ENCODE assay signal across 1 cellular context in the genomic region with DNA sequence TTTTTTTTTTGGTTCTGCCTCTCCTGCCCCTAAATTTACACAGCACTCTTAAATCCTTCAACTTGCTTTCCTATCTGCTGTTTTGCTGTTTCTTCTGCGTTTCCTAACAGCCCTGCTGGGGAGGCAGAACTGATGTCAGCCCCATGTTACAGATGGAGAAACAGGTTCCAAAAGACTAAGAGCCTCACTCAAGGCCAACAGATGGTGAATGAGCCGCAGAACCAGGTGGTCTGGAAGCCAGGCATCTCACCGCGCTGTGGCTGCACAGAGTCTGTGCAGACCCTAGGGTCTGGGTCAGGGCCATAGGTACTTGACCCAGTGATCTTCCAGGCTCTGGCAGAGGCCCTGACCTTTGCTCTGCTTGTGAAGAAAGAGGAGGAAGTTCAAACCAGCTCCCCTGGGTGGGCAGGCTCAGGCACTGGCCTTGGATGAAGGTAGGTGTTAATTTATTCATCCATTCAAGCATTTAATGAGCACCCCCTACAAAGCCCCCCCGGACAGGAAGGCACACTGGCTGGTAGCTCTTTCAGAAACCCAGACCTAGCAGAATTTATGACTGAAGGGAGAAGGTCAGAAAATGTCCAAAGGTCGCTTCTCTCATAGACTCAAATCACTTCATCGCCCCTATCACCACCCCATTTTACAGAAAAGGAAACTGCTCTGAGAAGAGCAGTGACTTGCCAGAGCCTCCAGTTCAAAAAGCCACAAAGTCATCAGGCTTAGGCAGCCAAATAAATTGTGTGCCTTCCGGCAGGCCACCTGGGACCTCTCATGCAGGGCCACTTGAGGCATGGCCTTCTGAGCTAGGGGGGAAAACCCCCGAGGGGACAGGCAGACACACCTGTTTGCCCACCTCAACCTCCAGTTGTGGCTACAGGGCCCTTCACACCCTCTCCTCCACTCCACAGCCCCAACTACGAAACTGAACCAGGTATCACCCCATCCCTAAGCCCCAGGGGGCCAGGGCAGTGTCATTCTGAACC.
TF ChIP-seq lines count a peak whose summit lies in the region.

No MANE protein-coding gene starts in this region.

TF ChIP-seq in HepG2, 621 proteins besides CTCF, POLR2A, EP300 and RAD21 (continued from another document and continues in another):
- TF ChIP-seq ZBTB40 (IDR thresholded peaks at IDR 0.05) = no peak
- TF ChIP-seq ZBTB40 (CRISPR knock-in tag; IDR thresholded peaks at IDR 0.05) = peak; percentile 31; the same call in 1 of the 2 replicates
- TF ChIP-seq ZNF7 (CRISPR knock-in tag; IDR thresholded peaks at IDR 0.05) = no peak
- no peak for TF ChIP-seq ZBTB34 (CRISPR knock-in tag; IDR thresholded peaks at IDR 0.05)
- TF ChIP-seq PRDM4 (CRISPR knock-in tag; IDR thresholded peaks at IDR 0.05; ENCODE audit: borderline replicate concordance) = no peak
- no peak for TF ChIP-seq ZNF839 (CRISPR knock-in tag; IDR thresholded peaks at IDR 0.05; ENCODE audit: borderline replicate concordance)
- peak; percentile 27; the same call in 1 of the 2 replicates for TF ChIP-seq ELF1 (CRISPR knock-in tag; IDR thresholded peaks at IDR 0.05)
- no peak for TF ChIP-seq IKZF4 (CRISPR knock-in tag; IDR thresholded peaks at IDR 0.05; ENCODE audit: borderline replicate concordance, low read depth, not compliant biosample characterization)
- no peak for TF ChIP-seq ATF7 (IDR thresholded peaks at IDR 0.05)
- no peak for TF ChIP-seq ATF7 (CRISPR knock-in tag; IDR thresholded peaks at IDR 0.05)
- TF ChIP-seq AFF4 (CRISPR knock-in tag; IDR thresholded peaks at IDR 0.05) = peak; percentile 54; the same call in 1 of the 2 replicates
- no peak; the same call in 1 of the 2 replicates for TF ChIP-seq SIX1 (CRISPR knock-in tag; IDR thresholded peaks at IDR 0.05; ENCODE audit: borderline replicate concordance)
- 0 out of 2 replicates have a peak, but pooled peaks have one; percentile 6 for TF ChIP-seq ZFP37 (CRISPR knock-in tag; IDR thresholded peaks at IDR 0.05; ENCODE audit: borderline replicate concordance)
- TF ChIP-seq KDM1A (CRISPR knock-in tag; IDR thresholded peaks at IDR 0.05) = 0 out of 2 replicates have a peak, but pooled peaks have one; percentile 37
- TF ChIP-seq, protein P1, sequence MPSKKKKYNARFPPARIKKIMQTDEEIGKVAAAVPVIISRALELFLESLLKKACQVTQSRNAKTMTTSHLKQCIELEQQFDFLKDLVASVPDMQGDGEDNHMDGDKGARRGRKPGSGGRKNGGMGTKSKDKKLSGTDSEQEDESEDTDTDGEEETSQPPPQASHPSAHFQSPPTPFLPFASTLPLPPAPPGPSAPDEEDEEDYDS (CRISPR knock-in tag; IDR thresholded peaks at IDR 0.05) = peak; percentile 19; the same call in 1 of the 2 replicates
- TF ChIP-seq DMAP1 (CRISPR knock-in tag; IDR thresholded peaks at IDR 0.05) = peak; percentile 20; the same call in 1 of the 2 replicates
- peak; percentile 92; the same call in 1 of the 2 replicates for TF ChIP-seq ZNF703 (CRISPR knock-in tag; IDR thresholded peaks at IDR 0.05; ENCODE audit: borderline replicate concordance)
- TF ChIP-seq ZNF558 (CRISPR knock-in tag; IDR thresholded peaks at IDR 0.05; ENCODE audit: borderline replicate concordance) = no peak
- no peak for TF ChIP-seq HOXA9 (CRISPR knock-in tag; IDR thresholded peaks at IDR 0.05; ENCODE audit: borderline replicate concordance)
- TF ChIP-seq CHD2 (IDR thresholded peaks at IDR 0.05; ENCODE audit: low read depth, low read length) = no peak
- 0 out of 2 replicates have a peak, but pooled peaks have one; percentile 19 for TF ChIP-seq ZNF766 (CRISPR knock-in tag; IDR thresholded peaks at IDR 0.05; ENCODE audit: borderline replicate concordance)
- TF ChIP-seq HDAC1 (CRISPR knock-in tag; IDR thresholded peaks at IDR 0.05) = peak; percentile 55
- peak; percentile 52 for TF ChIP-seq PITX1 (CRISPR knock-in tag; IDR thresholded peaks at IDR 0.05)
- TF ChIP-seq, protein P2, sequence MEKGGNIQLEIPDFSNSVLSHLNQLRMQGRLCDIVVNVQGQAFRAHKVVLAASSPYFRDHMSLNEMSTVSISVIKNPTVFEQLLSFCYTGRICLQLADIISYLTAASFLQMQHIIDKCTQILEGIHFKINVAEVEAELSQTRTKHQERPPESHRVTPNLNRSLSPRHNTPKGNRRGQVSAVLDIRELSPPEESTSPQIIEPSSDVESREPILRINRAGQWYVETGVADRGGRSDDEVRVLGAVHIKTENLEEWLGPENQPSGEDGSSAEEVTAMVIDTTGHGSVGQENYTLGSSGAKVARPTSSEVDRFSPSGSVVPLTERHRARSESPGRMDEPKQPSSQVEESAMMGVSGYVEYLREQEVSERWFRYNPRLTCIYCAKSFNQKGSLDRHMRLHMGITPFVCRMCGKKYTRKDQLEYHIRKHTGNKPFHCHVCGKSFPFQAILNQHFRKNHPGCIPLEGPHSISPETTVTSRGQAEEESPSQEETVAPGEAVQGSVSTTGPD (CRISPR knock-in tag; IDR thresholded peaks at IDR 0.05) = no peak
- TF ChIP-seq GATA4 (IDR thresholded peaks at IDR 0.05; ENCODE audit: borderline replicate concordance, low read depth) = no peak; the same call in 1 of the 2 replicates
- no peak for TF ChIP-seq MATR3 (CRISPR knock-in tag; IDR thresholded peaks at IDR 0.05)
- peak; percentile 1; the same call in 1 of the 2 replicates for TF ChIP-seq LCORL (IDR thresholded peaks at IDR 0.05)
- no peak for TF ChIP-seq LCORL (CRISPR knock-in tag; IDR thresholded peaks at IDR 0.05)
- 0 out of 2 replicates have a peak, but pooled peaks have one; percentile 30 for TF ChIP-seq SIN3A (IDR thresholded peaks at IDR 0.05; ENCODE audit: borderline replicate concordance, low read depth, low read length)
- peak; percentile 12; the same call in 1 of the 2 replicates for TF ChIP-seq ARID2 (CRISPR knock-in tag; IDR thresholded peaks at IDR 0.05; ENCODE audit: borderline replicate concordance)
- TF ChIP-seq HIVEP1 (CRISPR knock-in tag; IDR thresholded peaks at IDR 0.05) = peak; percentile 41; the same call in 1 of the 2 replicates
- peak; percentile 96 for TF ChIP-seq ZBTB7A (CRISPR knock-in tag; IDR thresholded peaks at IDR 0.05)
